In the genomic region with DNA sequence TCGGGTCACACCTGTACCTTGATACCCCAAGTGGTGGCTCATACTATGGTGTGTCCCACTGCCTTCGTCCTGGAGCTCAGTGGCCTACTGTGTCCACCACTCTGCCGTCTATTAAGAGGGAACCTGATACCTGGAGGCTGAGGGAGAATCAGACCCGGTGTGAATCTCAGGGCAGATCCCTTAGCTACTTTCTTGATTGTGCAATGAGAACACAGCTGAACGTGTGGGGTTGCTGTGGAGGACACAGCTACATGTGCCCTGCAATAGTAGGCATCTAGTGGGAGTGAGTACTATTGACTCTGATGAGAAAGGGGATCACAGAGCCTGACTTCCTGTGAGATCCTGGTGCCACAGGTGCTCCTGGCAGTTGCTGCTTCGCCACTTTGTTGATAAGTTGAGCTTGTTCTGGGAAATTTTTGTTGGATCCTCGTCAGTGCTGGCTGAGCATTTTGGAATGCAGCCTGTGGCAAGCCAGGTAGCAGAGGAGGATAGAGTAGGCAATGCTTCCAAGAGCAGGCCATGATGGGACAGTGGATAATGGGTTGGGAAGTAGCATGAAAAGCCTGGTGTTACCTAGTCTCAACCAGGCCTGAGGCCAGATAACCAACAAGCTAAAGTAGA, we compare ENCODE assay signal across 22 cellular contexts. TPM values are rescaled to one million over a fixed set of nuclear protein-coding genes. Genes with fewer than 3 reads are reported as not detected.
DNase-seq lines count a peak whose midpoint lies in the region; ATAC-seq, FAIRE-seq and TF ChIP-seq lines count a peak whose summit lies in the region.
"Had no signal": no experiment of that assay in that cellular context is flagged by ENCODE, and none has a peak within 500 bp of the region (broad histone marks: within the 10 kb centered on the region; RNA-seq: fewer than 3 reads in every experiment).

No MANE protein-coding gene starts in this region.

- H3K4me3 Mint-ChIP-seq in activated B cell treated with CpG ODN at 0.5 μM for 24 hours, result no peak overlapping the region
- H3K4me3 Mint-ChIP-seq in immature natural killer cell, result no peak overlapping the region
- no peak overlapping the region for H3K4me3 Mint-ChIP-seq in stimulated activated naive B cell treated with anti-CD40 and anti-IgM and Interleukin-4, amounts not matched to agents 10 μg/mL and 1 μg/mL and 100 μg/mL, for 72 hours
- H3K4me3 Mint-ChIP-seq: mesothelial cell of epicardium; nephron progenitor cell; stimulated activated naive CD8-positive, alpha-beta T cell treated with anti-CD3 and anti-CD28 coated beads, Interleukin-15, amount 100 ng/mL, for 72 hours had no signal

- no peak overlapping the region for H3K9ac ChIP-seq in HepG2 (ENCODE audit: insufficient read depth, low read depth, low read length)

- no peak for TF ChIP-seq POLR2A in HepG2 (IDR thresholded peaks at IDR 0.05; ENCODE audit: insufficient read depth in 1 of 2, low read depth in 2 of 2, low read length in 2 of 2)
- TF ChIP-seq POLR2A in right lobe of liver (IDR thresholded peaks at IDR 0.05), result no peak

- H3K9me3 ChIP-seq in HepG2 (ENCODE audit: low read length), result no peaks in the 10 kb centered on the region
- no peaks in the 10 kb centered on the region for H3K9me3 ChIP-seq in right lobe of liver
- H3K9me3 ChIP-seq: ascending aorta, heart right ventricle, tibial artery had no signal

- H3K27me3 Mint-ChIP-seq in activated B cell treated with CpG ODN at 0.5 μM for 24 hours (no peaks in the 10 kb centered on the region), immature natural killer cell (ENCODE audit: low read depth in 3 of 3) (peaks cover 0 to 2% (median 0%) of the 10 kb centered on the region in 3 donors)
- H3K27me3 Mint-ChIP-seq in stimulated activated naive B cell treated with anti-CD40 and anti-IgM and Interleukin-4, amounts not matched to agents 10 μg/mL and 1 μg/mL and 100 μg/mL, for 72 hours, result no peaks in the 10 kb centered on the region
- H3K27me3 Mint-ChIP-seq: stimulated activated naive CD8-positive, alpha-beta T cell treated with anti-CD3 and anti-CD28 coated beads, Interleukin-15, amount 100 ng/mL, for 72 hours had no signal

- H3K27ac ChIP-seq in HepG2 (ENCODE audit: extremely low read length, insufficient read depth, low read length) (no peak overlapping the region), right lobe of liver (no peak overlapping the region)
- H3K27ac ChIP-seq: ascending aorta, heart right ventricle, RWPE1, skin epidermis, tibial artery had no signal

- intact Hi-C loops in HepG2 (cut with micrococcal nuclease; ENCODE audit: unreplicated experiment) (no loop called here), right lobe of liver (cut with DNase I) (no loop called here), activated B cell treated with CpG ODN at 0.5 μM for 24 hours (cut with micrococcal nuclease) (no loop called here)

- H3K9me3 Mint-ChIP-seq in activated B cell treated with CpG ODN at 0.5 μM for 24 hours (no peaks in the 10 kb centered on the region), immature natural killer cell (no peaks in the 10 kb centered on the region)
- no peaks in the 10 kb centered on the region for H3K9me3 Mint-ChIP-seq in stimulated activated naive B cell treated with anti-CD40 and anti-IgM and Interleukin-4, amounts not matched to agents 10 μg/mL and 1 μg/mL and 100 μg/mL, for 72 hours
- H3K9me3 Mint-ChIP-seq: mesothelial cell of epicardium; nephron progenitor cell; stimulated activated naive CD8-positive, alpha-beta T cell treated with anti-CD3 and anti-CD28 coated beads, Interleukin-15, amount 100 ng/mL, for 72 hours had no signal

- peaks cover 5 to 29% of the 10 kb centered on the region in 2 experiments; a peak in 2 of 5 replicates for H3K27me3 ChIP-seq in HepG2 (ENCODE audit: control insufficient read depth in 1 of 2, insufficient read depth in 2 of 2, low read length in 2 of 2)
- H3K27me3 ChIP-seq in right lobe of liver, result no peaks in the 10 kb centered on the region
- H3K27me3 ChIP-seq: ascending aorta, heart right ventricle, tibial artery had no signal

- H3K27ac Mint-ChIP-seq in activated B cell treated with CpG ODN at 0.5 μM for 24 hours, result peak overlapping the region; percentile 27
- H3K27ac Mint-ChIP-seq in immature natural killer cell, result peak overlapping the region in 4 of 6 donors; percentile 53 to 78 (median 70)
- H3K27ac Mint-ChIP-seq in stimulated activated naive B cell treated with anti-CD40 and anti-IgM and Interleukin-4, amounts not matched to agents 10 μg/mL and 1 μg/mL and 100 μg/mL, for 72 hours, result peak overlapping the region; percentile 62
- H3K27ac Mint-ChIP-seq: mesothelial cell of epicardium, nephron progenitor cell, progenitor cell of endocrine pancreas had no signal

- no TSS peak for BruUV-seq in HepG2 (replicated peaks; lab: Mats Ljungman, UMichigan)

- DNase-seq in HepG2 (ENCODE audit: low spot score) (no peak), right lobe of liver (no peak), activated B cell treated with CpG ODN at 0.5 μM for 24 hours (no peak), immature natural killer cell (no peak), NCI-H1417 (lab: John Stamatoyannopoulos, UW) (no peak)
- DNase-seq in stimulated activated naive B cell treated with anti-CD40 and anti-IgM and Interleukin-4, amounts not matched to agents 10 μg/mL and 1 μg/mL and 100 μg/mL, for 72 hours, result no peak
- no peak for DNase-seq in stimulated activated CD8-positive, alpha-beta memory T cell treated with anti-CD3 and anti-CD28 coated beads, Interleukin-4, amount 100 ng/mL, for 48 hours
- DNase-seq: DMS79; HCEC 1CT; heart right ventricle; KG1; NCI-H1694 treated with DMSO at 0.1 percent for 48 hours; nephron progenitor cell; stimulated activated CD4-positive, alpha-beta T cell treated with anti-CD3 and anti-CD28 coated beads, Interleukin-1b, Interleukin-23, amount 100 ng/mL, for 48 hours; stimulated activated naive CD8-positive, alpha-beta T cell treated with anti-CD3 and anti-CD28 coated beads, Interleukin-15, amount 100 ng/mL, for 72 hours; tibial artery had no signal

- H3K4me3 ChIP-seq in HepG2 (replicated peaks in 1 of 3; ENCODE audit: insufficient read depth in 1 of 3, low read depth in 2 of 3, low read length in 3 of 3), result no peak overlapping the region
- no peak overlapping the region for H3K4me3 ChIP-seq in right lobe of liver
- H3K4me3 ChIP-seq: ascending aorta, heart right ventricle, skin epidermis, tibial artery had no signal

- no peak overlapping the region for H3K4me2 ChIP-seq in HepG2 (ENCODE audit: low read depth, low read length)

- peaks cover 97% of the 10 kb centered on the region for H3K36me3 Mint-ChIP-seq in activated B cell treated with CpG ODN at 0.5 μM for 24 hours (ENCODE audit: low read depth)
- peaks cover 15 to 66% (median 53%) of the 10 kb centered on the region in 3 donors for H3K36me3 Mint-ChIP-seq in immature natural killer cell
- H3K36me3 Mint-ChIP-seq in stimulated activated naive B cell treated with anti-CD40 and anti-IgM and Interleukin-4, amounts not matched to agents 10 μg/mL and 1 μg/mL and 100 μg/mL, for 72 hours, result peaks cover 58 to 80% of the 10 kb centered on the region in 2 donors
- H3K36me3 Mint-ChIP-seq: mesothelial cell of epicardium had no signal

- no peaks in the 10 kb centered on the region for H4K20me1 ChIP-seq in HepG2 (ENCODE audit: insufficient read depth, low read length)

- CTCF ChIA-PET in HepG2 (lab: Yijun Ruan, JAX; ENCODE audit: low intra/inter-chr PET ratio, low total read pairs), result no interaction called here
- CTCF ChIA-PET in activated B cell treated with CpG ODN at 0.5 μM for 24 hours (lab: Charles Lee), result interaction anchor here (0.8 to 3.1 kb wide), 2 partner anchors 93 to 104 kb away, joined by 3 to 13 read pairs; no protein-coding TSS in a partner anchor

- in situ Hi-C loops in HepG2 (cut with HindIII; ENCODE audit: extremely low pct_ligation_motif_present, low pct_unique_long_range_greater_than_20kb), result no loop called here

- H3K4me1 Mint-ChIP-seq in activated B cell treated with CpG ODN at 0.5 μM for 24 hours (peaks cover 21% of the 10 kb centered on the region), immature natural killer cell (peaks cover 5 to 11% of the 10 kb centered on the region in 2 donors)
- H3K4me1 Mint-ChIP-seq in stimulated activated naive B cell treated with anti-CD40 and anti-IgM and Interleukin-4, amounts not matched to agents 10 μg/mL and 1 μg/mL and 100 μg/mL, for 72 hours, result peaks cover 41 to 63% of the 10 kb centered on the region in 2 donors

- H3K4me1 ChIP-seq in HepG2 (ENCODE audit: insufficient read depth, low read length) (peaks cover 7% of the 10 kb centered on the region), right lobe of liver (no peaks in the 10 kb centered on the region)

- H2AFZ ChIP-seq in HepG2 (ENCODE audit: low read length), result no peak overlapping the region

- ATAC-seq in HepG2, result no peak
- no peak for ATAC-seq in right lobe of liver
- ATAC-seq in activated B cell treated with CpG ODN at 0.5 μM for 24 hours (ENCODE audit: low read depth), result no peak
- no peak for ATAC-seq in stimulated activated naive B cell treated with anti-CD40 and anti-IgM and Interleukin-4, amounts not matched to agents 10 μg/mL and 1 μg/mL and 100 μg/mL, for 72 hours (replicated peaks)
- ATAC-seq: heart right ventricle; SK-N-SH treated with all-trans-retinoic acid at 6 μM for 48 hours; stimulated activated naive CD8-positive, alpha-beta T cell treated with anti-CD3 and anti-CD28 coated beads, Interleukin-15, amount 100 ng/mL, for 72 hours had no signal

- no peak for TF ChIP-seq RAD21 in HepG2 (CRISPR knock-in tag; IDR thresholded peaks at IDR 0.05)

- TF ChIP-seq EP300 in HepG2 (IDR thresholded peaks at IDR 0.05; ENCODE audit: low read depth in 2 of 2, low read length in 2 of 2) (no peak), HepG2 (CRISPR knock-in tag; IDR thresholded peaks at IDR 0.05; ENCODE audit: borderline replicate concordance) (no peak)

- POLR2A ChIA-PET in HepG2 (lab: Yijun Ruan, JAX), result no interaction called here
- POLR2A ChIA-PET in activated B cell treated with CpG ODN at 0.5 μM for 24 hours (lab: Charles Lee), result interaction anchor here (0.5 to 0.6 kb wide), 2 partner anchors 23 to 110 kb away, joined by 3 to 10 read pairs; no protein-coding TSS in a partner anchor

- no peaks in the 10 kb centered on the region for H3K79me2 ChIP-seq in HepG2 (ENCODE audit: insufficient read depth, low read length)

- WGBS in HepG2 (ENCODE audit: low lambda C conversion rate), result 40% methylated on average over 5 of the region's 7 CpGs
- 93% methylated on average over 2 of the region's 7 CpGs for WGBS in right lobe of liver (ENCODE audit: insufficient coverage, low coverage, low lambda C conversion rate, missing lambda C conversion rate)

- no peak for FAIRE-seq in HepG2 (lab: Jason Lieb, UNC)

- H3K36me3 ChIP-seq in HepG2 (replicated peaks in 1 of 2; ENCODE audit: control insufficient read depth in 1 of 2, insufficient read depth in 2 of 2, low read length in 2 of 2) (no peaks in the 10 kb centered on the region), right lobe of liver (peaks cover 0 to 2% (median 0%) of the 10 kb centered on the region in 4 donors)
- H3K36me3 ChIP-seq: ascending aorta had no signal

- TF ChIP-seq CTCF in HepG2 (CRISPR knock-in tag; IDR thresholded peaks at IDR 0.05), result no peak
- no peak for TF ChIP-seq CTCF in right lobe of liver (IDR thresholded peaks at IDR 0.05)
- no peak for TF ChIP-seq CTCF in activated B cell treated with CpG ODN at 0.5 μM for 24 hours (IDR thresholded peaks at IDR 0.05)

RNA-seq across cellular contexts. Expression of a gene that starts 28.2 kb away (rescaled TPM):
- total RNA-seq in HepG2 (2016; rRNA removed; fragmentation: Illumina TruSeq; extraction: Trizol) (43.9 and 68.7 TPM in 2 replicates), right lobe of liver (10 to 100 TPM; 15.7 to 43.3 (median 18.9) TPM), activated B cell treated with CpG ODN at 0.5 μM for 24 hours (27.2 and 27.4 TPM in 2 replicates)
- 32.2 and 32.5 TPM in 2 replicates for total RNA-seq in HepG2 (2016; cell fraction: cytosol; rRNA removed; fragmentation: Illumina TruSeq; extraction: Trizol; ENCODE audit: low read depth)
- 37.7 and 65.7 TPM in 2 replicates for total RNA-seq in HepG2 (2016; cell fraction: insoluble cytoplasmic fraction; rRNA removed; fragmentation: Illumina TruSeq; extraction: Trizol)
- total RNA-seq in HepG2 (2016; cell fraction: membrane; rRNA removed; fragmentation: Illumina TruSeq; extraction: Trizol), result 33.4 and 37.7 TPM in 2 replicates
- total RNA-seq in HepG2 (2016; cell fraction: nucleus; rRNA removed; fragmentation: Illumina TruSeq; extraction: Trizol), result 62.3 and 75.4 TPM in 2 replicates
- polyA plus RNA-seq in HepG2 (2011; rRNA removed) (38.0 and 40.1 TPM in 2 replicates), immature natural killer cell (10 to 100 TPM in 2 of 3 donors, 1 to 10 TPM in 1; 6.8 to 14.3 (median 12.1) TPM)
- 16.8 and 31.1 TPM in 2 replicates for polyA plus RNA-seq in HepG2 (2011; cell fraction: cytosol; rRNA removed)
- 16.0 and 18.0 TPM in 2 replicates for polyA plus RNA-seq in HepG2 (2011; cell fraction: nucleus; rRNA removed)
- 41.2 and 46.3 TPM in 2 replicates for polyA plus RNA-seq in HepG2 (2012)
- polyA plus RNA-seq in HepG2 (2016; cell fraction: cytosol; fragmentation: Illumina TruSeq; extraction: Trizol; ENCODE audit: low read depth), result 9.7 and 14.9 TPM in 2 replicates
- polyA plus RNA-seq in HepG2 (2016; cell fraction: insoluble cytoplasmic fraction; fragmentation: Illumina TruSeq; extraction: Trizol; ENCODE audit: low read depth), result 43.0 and 47.2 TPM in 2 replicates
- 21.1 and 21.8 TPM in 2 replicates for polyA plus RNA-seq in HepG2 (2016; cell fraction: membrane; fragmentation: Illumina TruSeq; extraction: Trizol; ENCODE audit: low read depth)
- polyA plus RNA-seq in HepG2 (2016; cell fraction: nucleus; fragmentation: Illumina TruSeq; extraction: Trizol; ENCODE audit: insufficient read depth, low read depth), result 99.6 and 104 TPM in 2 replicates
- 23.5 and 65.7 TPM in 2 replicates for polyA minus RNA-seq in HepG2 (2011; rRNA and poly(A)+ RNA removed; ENCODE audit: low replicate concordance)
- 37.6 and 52.6 TPM in 2 replicates for polyA minus RNA-seq in HepG2 (2011; cell fraction: cytosol; rRNA and poly(A)+ RNA removed)
- 26.1 and 36.4 TPM in 2 replicates for polyA minus RNA-seq in HepG2 (2011; cell fraction: nucleus; rRNA and poly(A)+ RNA removed)
